8 cellular contexts compared by ENCODE assay signal in genomic region chr9:93132287-93132927, GRCh38. TPM values are rescaled to one million over a fixed set of nuclear protein-coding genes. Genes with fewer than 3 reads are reported as not detected.
DNase-seq lines count a peak whose midpoint lies in the region; ATAC-seq, FAIRE-seq and TF ChIP-seq lines count a peak whose summit lies in the region.

No MANE protein-coding gene starts in this region.

- H3K4me2 ChIP-seq in GM12878 (ENCODE audit: control insufficient read depth, insufficient read depth) = peak overlapping the region; percentile 95

- H3K27me3 Mint-ChIP-seq in HFFc6 (ENCODE audit: insufficient read depth) = 0 out of 2 replicates have a peak, but pooled peaks cover 1% of the 10 kb centered on the region
- no peaks in the 10 kb centered on the region for H3K27me3 Mint-ChIP-seq in stimulated activated memory B cell treated with anti-CD40 and anti-IgM and Interleukin-4, amounts not matched to agents 10 μg/mL and 1 μg/mL and 100 μg/mL, for 72 hours

- no peak for FAIRE-seq in GM12878 (lab: Jason Lieb, UNC)

- POLR2A ChIA-PET in GM12878 (lab: Charles Lee) = no interaction called here

- intact Hi-C loops in GM12878 (cut with micrococcal nuclease; ENCODE audit: unreplicated experiment) = no loop called here

- TF ChIP-seq POLR2A in GM12878 (IDR thresholded peaks at IDR 0.05; ENCODE audit: low read depth, low read length) = no peak

- peak overlapping the region; percentile 84 for H3K4me3 Mint-ChIP-seq in HFFc6
- H3K4me3 Mint-ChIP-seq in stimulated activated memory B cell treated with anti-CD40 and anti-IgM and Interleukin-4, amounts not matched to agents 10 μg/mL and 1 μg/mL and 100 μg/mL, for 72 hours = peak overlapping the region; percentile 94

- H3K9me3 Mint-ChIP-seq in HFFc6 = no peaks in the 10 kb centered on the region
- H3K9me3 Mint-ChIP-seq in stimulated activated memory B cell treated with anti-CD40 and anti-IgM and Interleukin-4, amounts not matched to agents 10 μg/mL and 1 μg/mL and 100 μg/mL, for 72 hours = no peaks in the 10 kb centered on the region

- H3K36me3 Mint-ChIP-seq in HFFc6 (ENCODE audit: low read depth) = no peaks in the 10 kb centered on the region
- H3K36me3 Mint-ChIP-seq in stimulated activated memory B cell treated with anti-CD40 and anti-IgM and Interleukin-4, amounts not matched to agents 10 μg/mL and 1 μg/mL and 100 μg/mL, for 72 hours = peaks cover 13% of the 10 kb centered on the region

- TF ChIP-seq RAD21 in GM12878 (IDR thresholded peaks at IDR 0.05; ENCODE audit: insufficient read depth, low read depth, low read length) = no peak

- H4K20me1 ChIP-seq in GM12878 (ENCODE audit: control insufficient read depth, insufficient read depth) = no peaks in the 10 kb centered on the region

- CTCF ChIA-PET in GM12878 (lab: Yijun Ruan, JAX) = no interaction called here

- H3K9me3 ChIP-seq in GM12878 (replicated peaks; ENCODE audit: control insufficient read depth, insufficient read depth, low read length) = no peaks in the 10 kb centered on the region

- H3K27ac Mint-ChIP-seq in HFFc6 = peak overlapping the region; percentile 82
- peak overlapping the region; percentile 93 for H3K27ac Mint-ChIP-seq in stimulated activated memory B cell treated with anti-CD40 and anti-IgM and Interleukin-4, amounts not matched to agents 10 μg/mL and 1 μg/mL and 100 μg/mL, for 72 hours

- no peak for TF ChIP-seq EP300 in GM12878 (IDR thresholded peaks at IDR 0.05; ENCODE audit: borderline replicate concordance in 1 of 2, control insufficient read depth in 1 of 2, low read depth in 2 of 2, low read length in 2 of 2)

- ATAC-seq in GM12878 = no peak
- no peak for ATAC-seq in stimulated activated memory B cell treated with anti-CD40 and anti-IgM and Interleukin-4, amounts not matched to agents 10 μg/mL and 1 μg/mL and 100 μg/mL, for 72 hours
- ATAC-seq in esophagus mucosa = no peak

- in situ Hi-C loops in GM12878 (cut with MboI) = no loop called here

- H3K79me2 ChIP-seq in GM12878 (ENCODE audit: control insufficient read depth, insufficient read depth, low read length) = peaks cover 12% of the 10 kb centered on the region

- H3K36me3 ChIP-seq in GM12878 (ENCODE audit: control insufficient read depth in 2 of 2, insufficient read depth in 2 of 2, low read length in 1 of 2) = no peaks in the 10 kb centered on the region
- H3K36me3 ChIP-seq in kidney epithelial cell (ENCODE audit: control insufficient read depth, insufficient read depth, low read length) = no peaks in the 10 kb centered on the region

- WGBS in GM12878 (ENCODE audit: insufficient coverage, insufficient replicate concordance, low lambda C conversion rate, missing lambda C conversion rate) = 20% methylated on average over 10 of the region's 12 CpGs

- H3K27ac ChIP-seq in 22Rv1 = peak overlapping the region; percentile 78
- no peak overlapping the region; the same call in 1 of the 2 replicates for H3K27ac ChIP-seq in GM12878 (ENCODE audit: control insufficient read depth, insufficient read depth)

- H3K4me3 ChIP-seq in GM12878 (peak overlapping the region; percentile 80; the same call in 1 of the 2 replicates), kidney epithelial cell (ENCODE audit: low read depth, low read length) (peak overlapping the region; percentile 78)

- SMC1A ChIA-PET in GM12878 (lab: Charles Lee; ENCODE audit: uncharacterized antibody, unreplicated experiment) = interaction anchor here (2.5 kb wide), 1 partner anchor 24 kb away, joined by 6 read pairs; no protein-coding TSS in a partner anchor

- no TSS peak for BruUV-seq in GM12878 (replicated peaks; lab: Mats Ljungman, UMichigan)

- H3K27me3 ChIP-seq in GM12878 (replicated peaks in 1 of 2; ENCODE audit: control insufficient read depth in 2 of 2, insufficient read depth in 2 of 2, low read length in 1 of 2) (no peaks in the 10 kb centered on the region; a peak in 1 of 4 replicates), kidney epithelial cell (ENCODE audit: control insufficient read depth, insufficient read depth, low read length) (no peaks in the 10 kb centered on the region)

- TF ChIP-seq CTCF in 22Rv1 (IDR thresholded peaks at IDR 0.05) = no peak
- no peak for TF ChIP-seq CTCF in HFFc6 (IDR thresholded peaks at IDR 0.05)
- TF ChIP-seq CTCF in GM12878 (IDR thresholded peaks at IDR 0.05 in 2 of 3, conservative IDR thresholded peaks at IDR 0.05 in 1 of 3; ENCODE audit: control insufficient read depth in 2 of 3, extremely low read depth in 1 of 3, insufficient read depth in 1 of 3, low read depth in 3 of 3, low read length in 3 of 3) = no peak
- no peak for TF ChIP-seq CTCF in kidney epithelial cell (IDR thresholded peaks at IDR 0.05; ENCODE audit: insufficient read depth, low read length, poor library complexity, severe bottlenecking)

- RAD21 ChIA-PET in GM12878 (lab: Charles Lee; ENCODE audit: unreplicated experiment) = no interaction called here

- no peak overlapping the region; the same call in 1 of the 2 replicates for H3K9ac ChIP-seq in GM12878 (ENCODE audit: control insufficient read depth, insufficient read depth, low read length)

- peaks cover 29% of the 10 kb centered on the region for H3K4me1 Mint-ChIP-seq in HFFc6 (ENCODE audit: low read depth)
- peaks cover 70% of the 10 kb centered on the region for H3K4me1 Mint-ChIP-seq in stimulated activated memory B cell treated with anti-CD40 and anti-IgM and Interleukin-4, amounts not matched to agents 10 μg/mL and 1 μg/mL and 100 μg/mL, for 72 hours

- H3K4me1 ChIP-seq in GM12878 (ENCODE audit: control insufficient read depth, insufficient read depth, low read length) = peaks cover 32% of the 10 kb centered on the region

- DNase-seq in HFFc6 (no peak), GM12878 (ENCODE audit: low read depth, low spot score) (no peak), kidney epithelial cell (ENCODE audit: low read depth) (no peak), HCEC 1CT (no peak), NCI-H128 (lab: John Stamatoyannopoulos, UW; ENCODE audit: unreplicated experiment) (no peak)

- no peak overlapping the region for H2AFZ ChIP-seq in GM12878 (ENCODE audit: control insufficient read depth, low read depth, low read length)

RNA-seq across cellular contexts. Expression of gene NINJ1, which starts 1.6 kb away (rescaled TPM):
- 10 to 100 TPM; 23.2 to 28.0 (median 25.6) TPM for total RNA-seq in HFFc6 (2021; fragmentation: NEBNext Ultra II Directional; extraction: Animal tissue kit (Norgen Biotek cat#: 25700))
- 38.5 and 41.6 TPM in 2 replicates for total RNA-seq in GM12878 (2013; cell fraction: nucleolus; rRNA removed)
- total RNA-seq in GM12878 (2014; rRNA removed) (18.6 and 23.0 TPM in 2 replicates), GM12878 (2014; rRNA removed; fragmentation: Illumina TruSeq; extraction: Trizol) (8.0 TPM in 2 replicates), GM12878 (2021) (15.1 and 16.6 TPM in 2 replicates), kidney epithelial cell (66.4 and 76.4 TPM in 2 replicates), esophagus mucosa (16.9 TPM)
- polyA plus RNA-seq in GM12878 (2011; ENCODE audit: low read depth) = 13.3 TPM
- polyA plus RNA-seq in GM12878 (2011; rRNA removed) (12.7 and 33.5 TPM in 2 replicates), GM12878 (2014; fragmentation: Illumina TruSeq; extraction: Trizol) (2.5 and 8.7 TPM in 2 replicates), GM12878 (2014; fragmentation: Nextera tagmentation; extraction: Ambion mirVana) (1 to 10 TPM in 1 of 2 experiments, under 1 TPM in 1; 0.64 to 2.5 TPM), GM12878 (2014; rRNA removed) (23.7 and 27.5 TPM in 2 replicates), GM12878 (2016; fragmentation: Nextera tagmentation; extraction: Ambion mirVana) (10 to 100 TPM; 19.1 to 19.3 TPM)
- 55.7 and 66.8 TPM in 2 replicates for polyA plus RNA-seq in GM12878 (2011; cell fraction: cytosol; rRNA removed)
- polyA plus RNA-seq in GM12878 (2011; cell fraction: nucleus; rRNA removed) = 48.8 and 50.5 TPM in 2 replicates
- 25.3 and 27.1 TPM in 2 replicates for polyA plus RNA-seq in GM12878 (2012)
- polyA minus RNA-seq in GM12878 (2011; rRNA and poly(A)+ RNA removed) = 21.6 and 36.2 TPM in 2 replicates
- 14.6 and 15.7 TPM in 2 replicates for polyA minus RNA-seq in GM12878 (2011; cell fraction: cytosol; rRNA and poly(A)+ RNA removed)
- 8.0 and 14.3 TPM in 2 replicates for polyA minus RNA-seq in GM12878 (2011; cell fraction: nucleus; rRNA and poly(A)+ RNA removed)

RNA-seq across cellular contexts. Expression of gene CARD19, which starts 36.4 kb away (rescaled TPM):
- 10 to 100 TPM; 35.3 to 40.6 (median 37.9) TPM for total RNA-seq in HFFc6 (2021; fragmentation: NEBNext Ultra II Directional; extraction: Animal tissue kit (Norgen Biotek cat#: 25700))
- total RNA-seq in GM12878 (2013; cell fraction: nucleolus; rRNA removed) = 9.7 and 10.4 TPM in 2 replicates
- total RNA-seq in GM12878 (2014; rRNA removed) (40.8 and 41.6 TPM in 2 replicates), GM12878 (2014; rRNA removed; fragmentation: Illumina TruSeq; extraction: Trizol) (12.0 and 13.3 TPM in 2 replicates), GM12878 (2021) (21.6 and 21.8 TPM in 2 replicates), kidney epithelial cell (32.6 and 56.5 TPM in 2 replicates), esophagus mucosa (19.9 TPM)
- polyA plus RNA-seq in GM12878 (2011; ENCODE audit: low read depth) = 4.0 TPM
- polyA plus RNA-seq in GM12878 (2011; rRNA removed) (8.6 and 18.3 TPM in 2 replicates), GM12878 (2014; fragmentation: Illumina TruSeq; extraction: Trizol) (0.49 and 6.3 TPM in 2 replicates), GM12878 (2014; fragmentation: Nextera tagmentation; extraction: Ambion mirVana) (1 to 10 TPM in 1 of 2 experiments, under 1 TPM in 1; 0.61 to 3.3 TPM), GM12878 (2014; rRNA removed) (38.8 and 44.1 TPM in 2 replicates), GM12878 (2016; fragmentation: Nextera tagmentation; extraction: Ambion mirVana) (10 to 100 TPM; 23.3 to 27.7 TPM)
- 34.4 and 49.8 TPM in 2 replicates for polyA plus RNA-seq in GM12878 (2011; cell fraction: cytosol; rRNA removed)
- 47.7 and 53.9 TPM in 2 replicates for polyA plus RNA-seq in GM12878 (2011; cell fraction: nucleus; rRNA removed)
- polyA plus RNA-seq in GM12878 (2012) = 11.9 and 12.2 TPM in 2 replicates
- polyA minus RNA-seq in GM12878 (2011; rRNA and poly(A)+ RNA removed) = 7.7 and 10.7 TPM in 2 replicates
- 6.0 and 6.9 TPM in 2 replicates for polyA minus RNA-seq in GM12878 (2011; cell fraction: cytosol; rRNA and poly(A)+ RNA removed)
- 6.8 and 12.7 TPM in 2 replicates for polyA minus RNA-seq in GM12878 (2011; cell fraction: nucleus; rRNA and poly(A)+ RNA removed)

RNA-seq across cellular contexts. Expression of gene WNK2, which starts 51.5 kb away (rescaled TPM):
- not detected for total RNA-seq in HFFc6 (2021; fragmentation: NEBNext Ultra II Directional; extraction: Animal tissue kit (Norgen Biotek cat#: 25700))
- not detected in 2 replicates for total RNA-seq in GM12878 (2013; cell fraction: nucleolus; rRNA removed)
- total RNA-seq in GM12878 (2014; rRNA removed) (not detected in 2 replicates), GM12878 (2014; rRNA removed; fragmentation: Illumina TruSeq; extraction: Trizol) (not detected in 2 replicates), GM12878 (2021) (0.08 and 0.15 TPM in 2 replicates), kidney epithelial cell (9.7 and 17.1 TPM in 2 replicates), esophagus mucosa (0.92 TPM)
- polyA plus RNA-seq in GM12878 (2011; ENCODE audit: low read depth) = not detected
- polyA plus RNA-seq in GM12878 (2011; rRNA removed) (not detected in 2 replicates), GM12878 (2014; fragmentation: Illumina TruSeq; extraction: Trizol) (not detected in 2 replicates), GM12878 (2014; fragmentation: Nextera tagmentation; extraction: Ambion mirVana) (not detected), GM12878 (2014; rRNA removed) (not detected in 2 replicates), GM12878 (2016; fragmentation: Nextera tagmentation; extraction: Ambion mirVana) (not detected)
- 0.01 TPM in 1 of 2 replicates, not detected in the other for polyA plus RNA-seq in GM12878 (2011; cell fraction: cytosol; rRNA removed)
- not detected in 2 replicates for polyA plus RNA-seq in GM12878 (2011; cell fraction: nucleus; rRNA removed)
- polyA plus RNA-seq in GM12878 (2012) = not detected in 2 replicates
- polyA minus RNA-seq in GM12878 (2011; rRNA and poly(A)+ RNA removed) = not detected in 2 replicates
- not detected in 2 replicates for polyA minus RNA-seq in GM12878 (2011; cell fraction: cytosol; rRNA and poly(A)+ RNA removed)
- not detected in 2 replicates for polyA minus RNA-seq in GM12878 (2011; cell fraction: nucleus; rRNA and poly(A)+ RNA removed)
